ENCODE assay signal across 13 cellular contexts in genomic region chr2:111042772-111043771, GRCh38.
A peak's percentile ranks its signal among the peaks of the same experiment; 100 is the strongest.
DNase-seq lines count a peak whose midpoint lies in the region; ATAC-seq and TF ChIP-seq lines count a peak whose summit lies in the region.
"Had no signal": no experiment of that assay in that cellular context is flagged by ENCODE, and none has a peak within 500 bp of the region (broad histone marks: within the 10 kb centered on the region; RNA-seq: fewer than 3 reads in every experiment).

No MANE protein-coding gene starts in this region.

- H3K4me3 Mint-ChIP-seq in activated T-helper 2 cell treated with anti-CD3 and anti-CD28 coated beads, Interferon-gamma antibody, Interleukin-2, Interleukin-4, amounts not matched to agents 10 μg/mL and 5 μg/mL and 100 μg/mL, durations not matched to agents 14 hours and 24 hours and 36 hours (ENCODE audit: low read depth) = no peak overlapping the region
- H3K4me3 Mint-ChIP-seq in stimulated activated naive CD8-positive, alpha-beta T cell treated with anti-CD3 and anti-CD28 coated beads, Interleukin-15, amount 100 ng/mL, for 72 hours = peak overlapping the region; percentile 67 to 68

- peaks cover 22% of the 10 kb centered on the region for H3K27me3 Mint-ChIP-seq in activated T-helper 2 cell treated with anti-CD3 and anti-CD28 coated beads, Interferon-gamma antibody, Interleukin-2, Interleukin-4, amounts not matched to agents 10 μg/mL and 5 μg/mL and 100 μg/mL, durations not matched to agents 14 hours and 24 hours and 36 hours (ENCODE audit: low read depth)
- peaks cover 18% of the 10 kb centered on the region for H3K27me3 Mint-ChIP-seq in stimulated activated naive CD8-positive, alpha-beta T cell treated with anti-CD3 and anti-CD28 coated beads, Interleukin-15, amount 100 ng/mL, for 72 hours

- peaks cover 18% of the 10 kb centered on the region for H3K9me3 Mint-ChIP-seq in activated T-helper 2 cell treated with anti-CD3 and anti-CD28 coated beads, Interferon-gamma antibody, Interleukin-2, Interleukin-4, amounts not matched to agents 10 μg/mL and 5 μg/mL and 100 μg/mL, durations not matched to agents 14 hours and 24 hours and 36 hours
- H3K9me3 Mint-ChIP-seq in stimulated activated naive CD8-positive, alpha-beta T cell treated with anti-CD3 and anti-CD28 coated beads, Interleukin-15, amount 100 ng/mL, for 72 hours = peaks cover 15% of the 10 kb centered on the region in 2 donors

- peaks cover 38% of the 10 kb centered on the region for H3K4me1 Mint-ChIP-seq in activated T-helper 2 cell treated with anti-CD3 and anti-CD28 coated beads, Interferon-gamma antibody, Interleukin-2, Interleukin-4, amounts not matched to agents 10 μg/mL and 5 μg/mL and 100 μg/mL, durations not matched to agents 14 hours and 24 hours and 36 hours (ENCODE audit: low read depth)
- H3K4me1 Mint-ChIP-seq in stimulated activated naive CD8-positive, alpha-beta T cell treated with anti-CD3 and anti-CD28 coated beads, Interleukin-15, amount 100 ng/mL, for 72 hours = peaks cover 55% of the 10 kb centered on the region

- H3K27ac ChIP-seq in right atrium auricular region = no peak overlapping the region
- no peak overlapping the region for H3K27ac ChIP-seq in effector memory CD4-positive, alpha-beta T cell (ENCODE audit: insufficient read depth, low read length, poor library complexity, severe bottlenecking)
- H3K27ac ChIP-seq: heart right ventricle, skin epidermis had no signal

- ATAC-seq in Right ventricle myocardium superior (ENCODE audit: poor library complexity) = no peak
- ATAC-seq in HG02759 (IDR thresholded peaks at IDR 0.05; ENCODE audit: unreplicated experiment) = peak; percentile 77
- ATAC-seq in stimulated activated naive CD8-positive, alpha-beta T cell treated with anti-CD3 and anti-CD28 coated beads, Interleukin-15, amount 100 ng/mL, for 72 hours = peak; percentile 90

- no peaks in the 10 kb centered on the region for H3K27me3 ChIP-seq in right atrium auricular region
- no peaks in the 10 kb centered on the region for H3K27me3 ChIP-seq in effector memory CD4-positive, alpha-beta T cell (replicated peaks; ENCODE audit: control insufficient read depth, insufficient read depth, low read length, poor library complexity, severe bottlenecking)

- intact Hi-C loops in Right ventricle myocardium superior (cut with DNase I) = no loop called here
- intact Hi-C loops in activated T-helper 2 cell treated with anti-CD3 and anti-CD28 coated beads, Interferon-gamma antibody, Interleukin-2, Interleukin-4, amounts not matched to agents 10 μg/mL and 5 μg/mL and 100 μg/mL, durations not matched to agents 14 hours and 24 hours and 36 hours (cut with micrococcal nuclease) = no loop called here
- intact Hi-C loops in posterior cingulate gyrus (cut with DNase I) = no loop called here

- no peaks in the 10 kb centered on the region for H3K36me3 ChIP-seq in right atrium auricular region
- H3K36me3 ChIP-seq in effector memory CD4-positive, alpha-beta T cell (ENCODE audit: control insufficient read depth, insufficient read depth, low read length) = no peaks in the 10 kb centered on the region
- H3K36me3 ChIP-seq: heart right ventricle had no signal

- no peaks in the 10 kb centered on the region for H3K9me3 ChIP-seq in right atrium auricular region
- H3K9me3 ChIP-seq in effector memory CD4-positive, alpha-beta T cell (ENCODE audit: control insufficient read depth, low read length) = no peaks in the 10 kb centered on the region
- H3K9me3 ChIP-seq: heart right ventricle had no signal

- TF ChIP-seq CTCF in right atrium auricular region (IDR thresholded peaks at IDR 0.05) = no peak

- peak overlapping the region; percentile 78 for H3K27ac Mint-ChIP-seq in activated T-helper 2 cell treated with anti-CD3 and anti-CD28 coated beads, Interferon-gamma antibody, Interleukin-2, Interleukin-4, amounts not matched to agents 10 μg/mL and 5 μg/mL and 100 μg/mL, durations not matched to agents 14 hours and 24 hours and 36 hours
- peak overlapping the region in 1 of 2 donors; percentile 71 for H3K27ac Mint-ChIP-seq in stimulated activated naive CD8-positive, alpha-beta T cell treated with anti-CD3 and anti-CD28 coated beads, Interleukin-15, amount 100 ng/mL, for 72 hours

- no peak overlapping the region for H3K4me3 ChIP-seq in right atrium auricular region
- no peak overlapping the region for H3K4me3 ChIP-seq in effector memory CD4-positive, alpha-beta T cell (ENCODE audit: insufficient read depth, low read depth, low read length, poor library complexity, severe bottlenecking)
- H3K4me3 ChIP-seq: heart right ventricle, skin epidermis had no signal

- H3K4me1 ChIP-seq in right atrium auricular region = no peaks in the 10 kb centered on the region
- H3K4me1 ChIP-seq in effector memory CD4-positive, alpha-beta T cell (ENCODE audit: control insufficient read depth, insufficient read depth, low read length, poor library complexity, severe bottlenecking) = no peaks in the 10 kb centered on the region
- H3K4me1 ChIP-seq: heart right ventricle had no signal

- peaks cover 3% of the 10 kb centered on the region for H3K36me3 Mint-ChIP-seq in activated T-helper 2 cell treated with anti-CD3 and anti-CD28 coated beads, Interferon-gamma antibody, Interleukin-2, Interleukin-4, amounts not matched to agents 10 μg/mL and 5 μg/mL and 100 μg/mL, durations not matched to agents 14 hours and 24 hours and 36 hours (ENCODE audit: low read depth)

- DNase-seq in right atrium auricular region (ENCODE audit: low spot score) (peak; percentile 50), Right ventricle myocardium superior (no peak), posterior cingulate gyrus (no peak), MV-4-11 (lab: John Stamatoyannopoulos, UW) (no peak)
- no peak for DNase-seq in activated T-helper 2 cell treated with anti-CD3 and anti-CD28 coated beads, Interferon-gamma antibody, Interleukin-2, Interleukin-4, amounts not matched to agents 10 μg/mL and 5 μg/mL and 100 μg/mL, durations not matched to agents 14 hours and 24 hours and 36 hours (ENCODE audit: low spot score)
- peak; percentile 55 for DNase-seq in stimulated activated naive CD8-positive, alpha-beta T cell treated with anti-CD3 and anti-CD28 coated beads, Interleukin-15, amount 100 ng/mL, for 72 hours
- DNase-seq in effector memory CD4-positive, alpha-beta T cell = no peak
- DNase-seq: C1 segment of cervical spinal cord, heart right ventricle, KG1, NCI-H446 had no signal

Comparison
In these comparisons a context has a peak if more than half of its experiments do, and no peak if none do; other contexts are left out.
1. DNase-seq: peak in right atrium auricular region (single experiment) and stimulated activated naive CD8-positive, alpha-beta T cell treated with anti-CD3 and anti-CD28 coated beads, Interleukin-15, amount 100 ng/mL, for 72 hours (2 of 2); none in Right ventricle myocardium superior (single experiment), activated T-helper 2 cell treated with anti-CD3 and anti-CD28 coated beads, Interferon-gamma antibody, Interleukin-2, Interleukin-4, amounts not matched to agents 10 μg/mL and 5 μg/mL and 100 μg/mL, durations not matched to agents 14 hours and 24 hours and 36 hours (single experiment), effector memory CD4-positive, alpha-beta T cell (0 of 3), posterior cingulate gyrus (0 of 10) and MV-4-11 (single experiment).